17 cellular contexts compared by ENCODE assay signal in the genomic region with DNA sequence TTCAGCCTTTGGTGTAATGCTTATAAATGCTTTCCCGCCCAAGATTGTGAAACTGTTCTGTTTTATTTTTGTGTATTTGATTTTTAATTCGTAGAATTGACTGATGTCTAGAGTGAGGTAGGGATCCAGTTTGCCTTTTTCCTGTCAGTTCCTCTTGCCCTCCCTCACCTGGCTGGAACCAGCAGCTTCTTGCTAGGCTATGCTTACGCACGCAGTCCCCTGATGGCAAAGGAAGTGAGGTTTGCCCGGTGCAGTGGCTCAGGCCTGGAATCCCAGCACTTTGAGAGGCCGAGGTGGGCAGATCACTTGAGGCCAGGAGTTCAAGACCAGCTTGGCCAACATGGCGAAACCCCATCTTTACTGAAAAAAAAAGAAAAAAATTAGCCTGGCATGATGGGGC. TPM values are rescaled to one million over a fixed set of nuclear protein-coding genes. Genes with fewer than 3 reads are reported as not detected.
DNase-seq lines count a peak whose midpoint lies in the region; ATAC-seq, FAIRE-seq and TF ChIP-seq lines count a peak whose summit lies in the region.
"Had no signal": no experiment of that assay in that cellular context is flagged by ENCODE, and none has a peak within 500 bp of the region (broad histone marks: within the 10 kb centered on the region; RNA-seq: fewer than 3 reads in every experiment).

No MANE protein-coding gene starts in this region.

- peak overlapping the region; percentile 21; the same call in 1 of the 2 replicates for H3K27ac Mint-ChIP-seq in WTC11
- peak overlapping the region; percentile 0 for H3K27ac Mint-ChIP-seq in stimulated activated effector memory CD8-positive, alpha-beta T cell treated with anti-CD3 and anti-CD28 coated beads, Interleukin-12 subunit alpha, Interleukin-12 subunit beta, amount 100 ng/mL, for 72 hours
- H3K27ac Mint-ChIP-seq: IgD-negative memory B cell had no signal

- POLR2A ChIA-PET in WTC11 (lab: Charles Lee) (no interaction called here), RWPE1 (lab: Yijun Ruan, JAX; ENCODE audit: low non-redundant PET) (no interaction called here)

- no peaks in the 10 kb centered on the region for H3K9me3 Mint-ChIP-seq in WTC11
- H3K9me3 Mint-ChIP-seq in stimulated activated effector memory CD8-positive, alpha-beta T cell treated with anti-CD3 and anti-CD28 coated beads, Interleukin-12 subunit alpha, Interleukin-12 subunit beta, amount 100 ng/mL, for 72 hours: no peaks in the 10 kb centered on the region
- H3K9me3 Mint-ChIP-seq: CD4-positive, alpha-beta memory T cell; IgD-negative memory B cell had no signal

- H3K4me1 Mint-ChIP-seq in WTC11: peaks cover 3% of the 10 kb centered on the region; the same call in 1 of the 2 replicates
- H3K4me1 Mint-ChIP-seq in stimulated activated effector memory CD8-positive, alpha-beta T cell treated with anti-CD3 and anti-CD28 coated beads, Interleukin-12 subunit alpha, Interleukin-12 subunit beta, amount 100 ng/mL, for 72 hours: no peaks in the 10 kb centered on the region

- no peak for TF ChIP-seq CTCF in WTC11 (IDR thresholded peaks at IDR 0.05)
- no peak for TF ChIP-seq CTCF in kidney (IDR thresholded peaks at IDR 0.05; ENCODE audit: borderline replicate concordance, extremely low read depth, insufficient read depth)
- TF ChIP-seq CTCF in RWPE1 (conservative IDR thresholded peaks at IDR 0.05; ENCODE audit: low read depth): no peak

- ATAC-seq in WTC11: no peak
- no peak for ATAC-seq in stimulated activated effector memory CD8-positive, alpha-beta T cell treated with anti-CD3 and anti-CD28 coated beads, Interleukin-12 subunit alpha, Interleukin-12 subunit beta, amount 100 ng/mL, for 72 hours
- no peak for ATAC-seq in HG02610 (IDR thresholded peaks at IDR 0.05; ENCODE audit: unreplicated experiment)
- no peak for ATAC-seq in HG02973 (IDR thresholded peaks at IDR 0.05; ENCODE audit: unreplicated experiment)

- H3K9me3 ChIP-seq in kidney (ENCODE audit: control insufficient read depth in 1 of 2, low read length in 2 of 2): no peaks in the 10 kb centered on the region
- H3K9me3 ChIP-seq: BLaER1, HAP-1 had no signal

- peak; percentile 49 for DNase-seq in activated effector memory CD4-positive, alpha-beta T cell treated with anti-CD3 and anti-CD28 coated beads, Interleukin-2, amount 50 U/mL, for 16 hours
- no peak for DNase-seq in activated effector memory CD4-positive, alpha-beta T cell treated with Interleukin-2 at 50 U/mL for 16 hours
- no peak for DNase-seq in WTC11 (ENCODE audit: low spot score)
- DNase-seq in kidney: peak; percentile 5
- DNase-seq in stimulated activated effector memory CD8-positive, alpha-beta T cell treated with anti-CD3 and anti-CD28 coated beads, Interleukin-12 subunit alpha, Interleukin-12 subunit beta, amount 100 ng/mL, for 72 hours (ENCODE audit: low spot score in 2 of 2): no peak
- DNase-seq in RWPE1 (ENCODE audit: low spot score): no peak
- DNase-seq: 8988T; CD4-positive, alpha-beta memory T cell; DMS79 treated with DMSO at 0.1 percent for 48 hours; GF-D8 had no signal

- H3K36me3 Mint-ChIP-seq in WTC11: no peaks in the 10 kb centered on the region
- no peaks in the 10 kb centered on the region for H3K36me3 Mint-ChIP-seq in stimulated activated effector memory CD8-positive, alpha-beta T cell treated with anti-CD3 and anti-CD28 coated beads, Interleukin-12 subunit alpha, Interleukin-12 subunit beta, amount 100 ng/mL, for 72 hours
- H3K36me3 Mint-ChIP-seq: CD14-positive monocyte; CD4-positive, alpha-beta memory T cell had no signal

- intact Hi-C loops in kidney (cut with DNase I): no loop called here

- no peak overlapping the region for H3K9ac ChIP-seq in kidney (ENCODE audit: low read length in 2 of 2)
- H3K9ac ChIP-seq: BLaER1 had no signal

- CTCF ChIA-PET in WTC11 (lab: Charles Lee) (interaction anchor here (1.2 to 2.1 kb wide), 2 partner anchors 65 to 74 kb away, joined by 3 to 8 read pairs; no protein-coding TSS in a partner anchor), RWPE1 (lab: Yijun Ruan, JAX) (no interaction called here)

- no peaks in the 10 kb centered on the region for H3K27me3 Mint-ChIP-seq in WTC11 (ENCODE audit: low read depth)
- H3K27me3 Mint-ChIP-seq: CD4-positive, alpha-beta memory T cell; IgD-negative memory B cell had no signal

- no peak overlapping the region for H3K4me3 Mint-ChIP-seq in WTC11
- no peak overlapping the region for H3K4me3 Mint-ChIP-seq in stimulated activated effector memory CD8-positive, alpha-beta T cell treated with anti-CD3 and anti-CD28 coated beads, Interleukin-12 subunit alpha, Interleukin-12 subunit beta, amount 100 ng/mL, for 72 hours
- H3K4me3 Mint-ChIP-seq: CD14-positive monocyte had no signal

- H3K27ac ChIP-seq in kidney (ENCODE audit: low read depth in 2 of 2, low read length in 2 of 2) (no peak overlapping the region), RWPE1 (no peak overlapping the region)
- H3K27ac ChIP-seq: BLaER1 had no signal

- H3K36me3 ChIP-seq in kidney (ENCODE audit: control insufficient read depth in 1 of 2, insufficient read depth in 2 of 2, low read length in 2 of 2): no peaks in the 10 kb centered on the region
- H3K36me3 ChIP-seq: BLaER1, HAP-1 had no signal

- H3K4me1 ChIP-seq in kidney (ENCODE audit: control insufficient read depth in 1 of 2, insufficient read depth in 1 of 2, low read depth in 1 of 2, low read length in 2 of 2): no peaks in the 10 kb centered on the region
- H3K4me1 ChIP-seq: BLaER1 had no signal

- FAIRE-seq in kidney (lab: Jason Lieb, UNC): no peak
- FAIRE-seq: HTR-8/SVneo had no signal

- H3K4me3 ChIP-seq in kidney (ENCODE audit: low read length in 2 of 2): no peak overlapping the region
- H3K4me3 ChIP-seq: BLaER1, HAP-1 had no signal

TF ChIP-seq in WTC11, 78 proteins besides CTCF, POLR2A, EP300 and RAD21:
- no peak for TF ChIP-seq GABPB1 (CRISPR knock-in tag; IDR thresholded peaks at IDR 0.05)
- TF ChIP-seq, protein P1, sequence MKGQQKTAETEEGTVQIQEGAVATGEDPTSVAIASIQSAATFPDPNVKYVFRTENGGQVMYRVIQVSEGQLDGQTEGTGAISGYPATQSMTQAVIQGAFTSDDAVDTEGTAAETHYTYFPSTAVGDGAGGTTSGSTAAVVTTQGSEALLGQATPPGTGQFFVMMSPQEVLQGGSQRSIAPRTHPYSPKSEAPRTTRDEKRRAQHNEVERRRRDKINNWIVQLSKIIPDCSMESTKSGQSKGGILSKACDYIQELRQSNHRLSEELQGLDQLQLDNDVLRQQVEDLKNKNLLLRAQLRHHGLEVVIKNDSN (CRISPR knock-in tag; IDR thresholded peaks at IDR 0.05): no peak
TF ChIP-seq in WTC11: peak in this region for 0.

RNA-seq across cellular contexts. Expression of a gene that starts 51.9 kb away (rescaled TPM):
- total RNA-seq in WTC11 (2021): 47.3 to 54.9 TPM (median 50.9 TPM) in 3 replicates
- 32.5 TPM for total RNA-seq in kidney
- polyA plus RNA-seq in kidney (ENCODE audit: insufficient read depth, low read depth, low replicate concordance): 10.0 TPM

Comparison
In these comparisons a context has a peak if more than half of its experiments do, and no peak if none do; other contexts are left out.
1. DNase-seq: peak in activated effector memory CD4-positive, alpha-beta T cell treated with anti-CD3 and anti-CD28 coated beads, Interleukin-2, amount 50 U/mL, for 16 hours (single experiment) and kidney (single experiment); none in activated effector memory CD4-positive, alpha-beta T cell treated with Interleukin-2 at 50 U/mL for 16 hours (single experiment), WTC11 (single experiment), stimulated activated effector memory CD8-positive, alpha-beta T cell treated with anti-CD3 and anti-CD28 coated beads, Interleukin-12 subunit alpha, Interleukin-12 subunit beta, amount 100 ng/mL, for 72 hours (0 of 2) and RWPE1 (single experiment).